ENCODE assay signal across 11 cellular contexts in the genomic region with DNA sequence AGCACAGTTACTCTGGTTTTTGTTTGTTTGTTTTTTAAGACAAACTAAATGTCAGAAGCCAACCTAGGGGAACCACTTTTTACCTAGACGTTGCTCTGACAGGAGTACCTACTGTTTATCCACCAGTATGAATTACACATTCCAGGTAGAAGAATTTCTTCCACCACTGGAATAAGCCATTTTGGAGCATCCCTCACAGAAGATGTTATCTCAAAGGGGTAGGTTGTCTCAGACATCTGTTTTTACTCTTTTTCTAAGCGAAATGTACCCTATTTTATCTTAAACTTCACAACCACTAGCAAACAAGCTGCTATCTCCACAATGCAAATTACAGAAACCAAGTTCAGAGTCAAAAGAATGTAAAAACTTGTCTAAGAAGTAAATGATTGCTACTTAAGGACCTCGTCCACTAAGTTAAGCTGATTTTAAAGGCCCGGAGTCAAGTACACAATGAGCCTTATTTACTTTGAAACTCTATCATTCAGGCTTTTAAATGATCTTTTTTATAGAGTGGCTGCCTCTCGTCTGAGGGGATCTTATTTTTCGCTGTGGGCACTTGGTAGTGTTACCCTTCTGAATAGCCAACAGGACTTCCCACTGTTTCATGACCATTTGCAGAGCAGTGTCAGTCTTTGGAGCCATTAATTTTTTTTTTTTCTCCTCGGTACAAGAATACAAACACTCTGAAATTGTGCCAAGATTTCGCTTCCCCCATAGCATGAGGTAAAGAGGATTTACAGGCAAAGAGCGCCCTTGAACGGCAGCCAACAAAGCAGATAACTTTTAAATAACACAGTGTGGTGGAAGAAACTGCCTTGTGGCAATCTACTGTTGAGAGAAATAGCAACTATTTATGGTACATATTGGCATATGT. TPM values are rescaled to one million over a fixed set of nuclear protein-coding genes. Genes with fewer than 3 reads are reported as not detected.
A peak's percentile ranks its signal among the peaks of the same experiment; 100 is the strongest.
DNase-seq lines count a peak whose midpoint lies in the region; ATAC-seq and TF ChIP-seq lines count a peak whose summit lies in the region.
"Had no signal": no experiment of that assay in that cellular context is flagged by ENCODE, and none has a peak within 500 bp of the region (broad histone marks: within the 10 kb centered on the region; RNA-seq: fewer than 3 reads in every experiment).

No MANE protein-coding gene starts in this region.

- no peaks in the 10 kb centered on the region for H3K27me3 Mint-ChIP-seq in activated CD8-positive, alpha-beta T cell treated with anti-CD3 and anti-CD28 coated beads for 36 hours
- H3K27me3 Mint-ChIP-seq: activated CD4-positive, alpha-beta T cell treated with anti-CD3 and anti-CD28 coated beads, Interleukin-2, amount 10 ng/mL, durations not matched to agents 7 days and 5 days had no signal

- CTCF ChIA-PET in HEK293T (lab: Yijun Ruan, JAX) = interaction anchor here (0.6 kb wide), 1 partner anchor 92 kb away, joined by 3 read pairs; no protein-coding TSS in a partner anchor
- CTCF ChIA-PET in activated CD8-positive, alpha-beta T cell treated with anti-CD3 and anti-CD28 coated beads for 36 hours (lab: Charles Lee) = no interaction called here

- POLR2A ChIA-PET in HEK293T (lab: Yijun Ruan, JAX) = interaction anchor here (1.5 kb wide), 1 partner anchor 596 kb away, joined by 3 read pairs; a partner anchor contains a TSS
- POLR2A ChIA-PET in activated CD8-positive, alpha-beta T cell treated with anti-CD3 and anti-CD28 coated beads for 36 hours (lab: Charles Lee) = no interaction called here

- H3K9me3 Mint-ChIP-seq in activated CD8-positive, alpha-beta T cell treated with anti-CD3 and anti-CD28 coated beads for 36 hours = peaks cover 24% of the 10 kb centered on the region

- peaks cover 13% of the 10 kb centered on the region for H3K4me1 Mint-ChIP-seq in activated CD8-positive, alpha-beta T cell treated with anti-CD3 and anti-CD28 coated beads for 36 hours (ENCODE audit: low read depth)
- H3K4me1 Mint-ChIP-seq: activated CD4-positive, alpha-beta T cell treated with anti-CD3 and anti-CD28 coated beads, Interleukin-2, amount 10 ng/mL, durations not matched to agents 7 days and 5 days had no signal

- H3K27ac Mint-ChIP-seq in activated CD8-positive, alpha-beta T cell treated with anti-CD3 and anti-CD28 coated beads for 36 hours = no peak overlapping the region
- H3K27ac Mint-ChIP-seq: activated CD4-positive, alpha-beta T cell treated with anti-CD3 and anti-CD28 coated beads, Interleukin-2, amount 10 ng/mL, durations not matched to agents 7 days and 5 days had no signal

- peaks cover 8% of the 10 kb centered on the region for H3K36me3 Mint-ChIP-seq in activated CD8-positive, alpha-beta T cell treated with anti-CD3 and anti-CD28 coated beads for 36 hours (ENCODE audit: low read depth)

- TF ChIP-seq CTCF in astrocyte of the spinal cord (IDR thresholded peaks at IDR 0.05; ENCODE audit: low read depth, low read length) (no peak), GM13977 (IDR thresholded peaks at IDR 0.05; ENCODE audit: extremely low read depth, insufficient read depth, missing control alignments) (no peak)
- TF ChIP-seq CTCF in activated CD8-positive, alpha-beta T cell treated with anti-CD3 and anti-CD28 coated beads for 36 hours (IDR thresholded peaks at IDR 0.05) = no peak

- ATAC-seq in activated CD8-positive, alpha-beta T cell treated with anti-CD3 and anti-CD28 coated beads for 36 hours = no peak
- ATAC-seq in esophagus mucosa = no peak
- no peak for ATAC-seq in HG02642 (IDR thresholded peaks at IDR 0.05; ENCODE audit: poor library complexity, unreplicated experiment)

- in situ Hi-C loops in astrocyte of the spinal cord (cut with HindIII; ENCODE audit: low sequenced_read_pairs) (no loop called here), GM13977 (cut with MboI; ENCODE audit: low pct_unique_long_range_greater_than_20kb, low sequenced_read_pairs, unreplicated experiment) (no loop called here)

- DNase-seq in HEK293T (ENCODE audit: extremely low spot score) (peak; percentile 60), NCI-H2196 (lab: John Stamatoyannopoulos, UW; ENCODE audit: unreplicated experiment) (peak; percentile 66), astrocyte of the spinal cord (ENCODE audit: low read depth, low spot score) (peak; percentile 56), mucosa of gallbladder (ENCODE audit: low spot score) (peak; percentile 41), GM13977 (ENCODE audit: low spot score) (no peak)
- DNase-seq in activated CD8-positive, alpha-beta T cell treated with anti-CD3 and anti-CD28 coated beads for 36 hours = no peak
- DNase-seq: activated CD4-positive, alpha-beta T cell treated with anti-CD3 and anti-CD28 coated beads, Interleukin-2, amount 10 ng/mL, durations not matched to agents 7 days and 5 days; PC-3 had no signal

- H3K4me3 Mint-ChIP-seq in activated CD8-positive, alpha-beta T cell treated with anti-CD3 and anti-CD28 coated beads for 36 hours = no peak overlapping the region
- H3K4me3 Mint-ChIP-seq: activated CD4-positive, alpha-beta T cell treated with anti-CD3 and anti-CD28 coated beads, Interleukin-2, amount 10 ng/mL, durations not matched to agents 7 days and 5 days had no signal

- no peak overlapping the region for H3K4me3 ChIP-seq in astrocyte of the spinal cord (ENCODE audit: low read depth, low read length)
- H3K4me3 ChIP-seq: breast epithelium had no signal

- intact Hi-C loops in activated CD8-positive, alpha-beta T cell treated with anti-CD3 and anti-CD28 coated beads for 36 hours (cut with micrococcal nuclease) = no loop called here

TF ChIP-seq in HEK293T, 16 proteins besides CTCF, POLR2A, EP300 and RAD21:
- TF ChIP-seq ZNF384 (IDR thresholded peaks at IDR 0.05) (peak; percentile 99), NFRKB (IDR thresholded peaks at IDR 0.05) (no peak), LEF1 (IDR thresholded peaks at IDR 0.05; ENCODE audit: borderline replicate concordance) (no peak), BHLHE40 (IDR thresholded peaks at IDR 0.05; ENCODE audit: borderline replicate concordance) (no peak), FOXM1 (IDR thresholded peaks at IDR 0.05; ENCODE audit: borderline replicate concordance) (no peak), ARNT (IDR thresholded peaks at IDR 0.05) (no peak), CTBP1 (IDR thresholded peaks at IDR 0.05; ENCODE audit: borderline replicate concordance) (peak; percentile 91), FOXA1 (IDR thresholded peaks at IDR 0.05) (peak; percentile 100), FOXK2 (IDR thresholded peaks at IDR 0.05) (0 out of 2 replicates have a peak, but pooled peaks have one; percentile 61), HDGF (IDR thresholded peaks at IDR 0.05; ENCODE audit: borderline replicate concordance) (no peak), L3MBTL2 (conservative IDR thresholded peaks at IDR 0.05) (no peak), SUZ12 (IDR thresholded peaks at IDR 0.05) (no peak)
- TF ChIP-seq, protein P1, sequence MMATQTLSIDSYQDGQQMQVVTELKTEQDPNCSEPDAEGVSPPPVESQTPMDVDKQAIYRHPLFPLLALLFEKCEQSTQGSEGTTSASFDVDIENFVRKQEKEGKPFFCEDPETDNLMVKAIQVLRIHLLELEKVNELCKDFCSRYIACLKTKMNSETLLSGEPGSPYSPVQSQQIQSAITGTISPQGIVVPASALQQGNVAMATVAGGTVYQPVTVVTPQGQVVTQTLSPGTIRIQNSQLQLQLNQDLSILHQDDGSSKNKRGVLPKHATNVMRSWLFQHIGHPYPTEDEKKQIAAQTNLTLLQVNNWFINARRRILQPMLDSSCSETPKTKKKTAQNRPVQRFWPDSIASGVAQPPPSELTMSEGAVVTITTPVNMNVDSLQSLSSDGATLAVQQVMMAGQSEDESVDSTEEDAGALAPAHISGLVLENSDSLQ (IDR thresholded peaks at IDR 0.05) = peak; percentile 96
TF ChIP-seq in HEK293T: peak in this region for 5.

RNA-seq across cellular contexts. Expression of a gene that starts 15.7 kb away (rescaled TPM):
- total RNA-seq in mucosa of gallbladder (0.52 TPM), esophagus mucosa (not detected)
- not detected for total RNA-seq in activated CD8-positive, alpha-beta T cell treated with anti-CD3 and anti-CD28 coated beads for 36 hours
- total RNA-seq: activated CD4-positive, alpha-beta T cell treated with anti-CD3 and anti-CD28 coated beads, Interleukin-2, amount 10 ng/mL, durations not matched to agents 7 days and 5 days had no signal

Comparison
In these comparisons a context has a peak if more than half of its experiments do, and no peak if none do; other contexts are left out.
1. DNase-seq: peak in HEK293T (single experiment), NCI-H2196 (single experiment), astrocyte of the spinal cord (single experiment) and mucosa of gallbladder (single experiment); none in activated CD8-positive, alpha-beta T cell treated with anti-CD3 and anti-CD28 coated beads for 36 hours (single experiment) and GM13977 (single experiment).